Comparison of ENCODE assay signal across 25 cellular contexts in genomic region chr20:20832715-20833114, GRCh38.
"Had no signal": no experiment of that assay in that cellular context is flagged by ENCODE, and none has a peak within 500 bp of the region (broad histone marks: within the 10 kb centered on the region; RNA-seq: fewer than 3 reads in every experiment).

No MANE protein-coding gene starts in this region.

- H3K27me3 ChIP-seq: adrenal gland had no signal

- H3K4me1 ChIP-seq: adrenal gland, Peyer's patch had no signal

- H3K9me3 ChIP-seq: adrenal gland, Peyer's patch had no signal

- H3K4me3 ChIP-seq: adrenal gland, Peyer's patch had no signal

- H3K36me3 ChIP-seq: adrenal gland, Peyer's patch had no signal

- H3K27ac ChIP-seq: adrenal gland, Peyer's patch, RWPE1 had no signal

- DNase-seq: activated CD4-positive, alpha-beta T cell treated with anti-CD3 and anti-CD28 coated beads for 36 hours; activated CD4-positive, CD25-positive, alpha-beta regulatory T cell; activated CD8-positive, alpha-beta memory T cell treated with anti-CD3 and anti-CD28 coated beads, Interleukin-2, amount 50 U/mL, for 48 hours; activated CD8-positive, alpha-beta T cell treated with anti-CD3 and anti-CD28 coated beads, Interleukin-2, amount 10 ng/mL, durations not matched to agents 7 days and 5 days; activated naive CD4-positive, alpha-beta T cell treated with anti-CD3 and anti-CD28 coated beads, Interleukin-2, amount 50 U/mL, for 16 hours; activated naive CD8-positive, alpha-beta T cell treated with anti-CD3 and anti-CD28 coated beads, Interleukin-2, amount 10 ng/mL, durations not matched to agents 7 days and 5 days; activated T-cell treated with anti-CD3 and anti-CD28 coated beads, Interleukin-2, amount 50 U/mL, for 1 hour; adrenal gland; cortex of kidney; Kasumi-1; KBM-7; MV-4-11; NCI-H1092 treated with DMSO at 0.1 percent for 48 hours; NCI-H1417 treated with DMSO at 0.1 percent for 48 hours; NCI-H1694; NCI-H2029; NCI-H524 treated with DMSO at 0.1 percent for 48 hours; NCI-H774; NK-92 treated with Interleukin-12 subunit alpha and Interleukin-12 subunit beta, amount 100 ng/mL, for 24 hours; OCI-M1; Peyer's patch; Right ventricle myocardium superior; T-helper 17 cell; T-helper 9 cell had no signal
